8 cellular contexts compared by ENCODE assay signal in genomic region chr22:21937821-21938070, GRCh38. TPM values are rescaled to one million over a fixed set of nuclear protein-coding genes. Genes with fewer than 3 reads are reported as not detected.
DNase-seq lines count a peak whose midpoint lies in the region; ATAC-seq and TF ChIP-seq lines count a peak whose summit lies in the region.

No MANE protein-coding gene starts in this region.

- in situ Hi-C loops in Panc1 (cut with HindIII; ENCODE audit: low pct_unique_long_range_greater_than_20kb, low sequenced_read_pairs), result loop anchor here (25.0 kb wide), 1 partner anchor 125 kb away; no protein-coding TSS in a partner anchor

- TF ChIP-seq CTCF in Panc1 (IDR thresholded peaks at IDR 0.05), result no peak
- TF ChIP-seq CTCF in neutrophil (IDR thresholded peaks at IDR 0.05), result no peak

- H3K36me3 ChIP-seq in BLaER1 treated with 17β-estradiol and CSF1 and Interleukin-3, amounts not matched to agents 10 nM and 100 nM, result peaks cover 16 to 47% (median 32%) of the 10 kb centered on the region in 11 experiments
- no peaks in the 10 kb centered on the region for H3K36me3 ChIP-seq in Panc1 (ENCODE audit: control insufficient read depth, insufficient read depth, low read length)
- peaks cover 5 to 43% of the 10 kb centered on the region in 2 donors for H3K36me3 ChIP-seq in esophagus (ENCODE audit: control insufficient read depth in 2 of 2, insufficient read depth in 2 of 2, low read length in 1 of 2)
- peaks cover 75% of the 10 kb centered on the region for H3K36me3 ChIP-seq in neutrophil

- H3K27me3 ChIP-seq in BLaER1 treated with 17β-estradiol and CSF1 and Interleukin-3, amounts not matched to agents 10 nM and 100 nM, result no peaks in the 10 kb centered on the region
- H3K27me3 ChIP-seq in Panc1 (ENCODE audit: control insufficient read depth, insufficient read depth, low read length) (no peaks in the 10 kb centered on the region), esophagus (ENCODE audit: control insufficient read depth in 1 of 2, insufficient read depth in 2 of 2, low read length in 2 of 2) (no peaks in the 10 kb centered on the region), neutrophil (no peaks in the 10 kb centered on the region)

- peak overlapping the region; percentile 90 to 99 (median 97) for H3K4me2 ChIP-seq in BLaER1 treated with 17β-estradiol and CSF1 and Interleukin-3, amounts not matched to agents 10 nM and 100 nM

- H3K9me3 ChIP-seq in BLaER1 treated with 17β-estradiol and CSF1 and Interleukin-3, amounts not matched to agents 10 nM and 100 nM (replicated peaks in 1 of 11), result no peaks in the 10 kb centered on the region
- H3K9me3 ChIP-seq in Panc1 (ENCODE audit: control insufficient read depth, insufficient read depth, low read depth, low read length), result no peaks in the 10 kb centered on the region
- H3K9me3 ChIP-seq in esophagus (ENCODE audit: control insufficient read depth in 2 of 2, insufficient read depth in 1 of 2, low read depth in 1 of 2, low read length in 1 of 2), result no peaks in the 10 kb centered on the region
- no peaks in the 10 kb centered on the region for H3K9me3 ChIP-seq in neutrophil

- POLR2A ChIA-PET in Panc1 (lab: Charles Lee), result no interaction called here

- H4K20me1 ChIP-seq in BLaER1 treated with 17β-estradiol and CSF1 and Interleukin-3, amounts not matched to agents 10 nM and 100 nM, result peaks cover 0 to 7% (median 0%) of the 10 kb centered on the region in 11 experiments; a peak in 4 of 22 replicates

- ATAC-seq in Panc1 (no peak), HG03354 (IDR thresholded peaks at IDR 0.05; ENCODE audit: poor library complexity, severe bottlenecking, unreplicated experiment) (no peak), GM21619 (IDR thresholded peaks at IDR 0.05; ENCODE audit: unreplicated experiment) (no peak), GM21381 (IDR thresholded peaks at IDR 0.05; ENCODE audit: unreplicated experiment) (no peak)

- CTCF ChIA-PET in Panc1 (lab: Charles Lee), result interaction anchor here (0.5 to 1.4 kb wide), 4 partner anchors 13 to 21 kb away, joined by 3 to 4 read pairs (median 4); partner anchors contain the start of gene PPM1F

- peak overlapping the region in 3 of 10 experiments; percentile 12 to 73 (median 28); a peak in 5 of 20 replicates for H3K4me3 ChIP-seq in BLaER1 treated with 17β-estradiol and CSF1 and Interleukin-3, amounts not matched to agents 10 nM and 100 nM
- H3K4me3 ChIP-seq in Panc1 (ENCODE audit: low read depth in 2 of 2, low read length in 2 of 2) (peak overlapping the region; percentile 53 to 66; a peak in 2 of 4 replicates), esophagus (ENCODE audit: low read depth in 1 of 2, low read length in 2 of 2) (peak overlapping the region; percentile 41 to 58), neutrophil (ENCODE audit: low read depth in 1 of 2, low read length in 1 of 2) (peak overlapping the region; percentile 61 to 72)

- BruUV-seq in Panc1 (replicated peaks; lab: Mats Ljungman, UMichigan), result no TSS peak

- H3K9ac ChIP-seq in BLaER1 treated with 17β-estradiol and CSF1 and Interleukin-3, amounts not matched to agents 10 nM and 100 nM, result peak overlapping the region; percentile 71 to 87 (median 82); a peak in 21 of 22 replicates

- peak overlapping the region; percentile 56 to 95 (median 89); a peak in 21 of 22 replicates for H3K27ac ChIP-seq in BLaER1 treated with 17β-estradiol and CSF1 and Interleukin-3, amounts not matched to agents 10 nM and 100 nM
- H3K27ac ChIP-seq in Panc1 (ENCODE audit: low read length) (peak overlapping the region; percentile 91; the same call in 1 of the 2 replicates), esophagus (ENCODE audit: low read depth in 2 of 2, low read length in 1 of 2) (peak overlapping the region; percentile 98 to 99), neutrophil (peak overlapping the region; percentile 98)

- H3K4me1 ChIP-seq in BLaER1 treated with 17β-estradiol and CSF1 and Interleukin-3, amounts not matched to agents 10 nM and 100 nM, result peaks cover 69 to 84% (median 74%) of the 10 kb centered on the region in 10 experiments
- peaks cover 13% of the 10 kb centered on the region for H3K4me1 ChIP-seq in Panc1 (ENCODE audit: control insufficient read depth, insufficient read depth, low read length)
- peaks cover 5 to 26% of the 10 kb centered on the region in 2 donors for H3K4me1 ChIP-seq in esophagus (ENCODE audit: control insufficient read depth in 2 of 2, insufficient read depth in 2 of 2, low read length in 1 of 2)
- peaks cover 79 to 80% of the 10 kb centered on the region in 2 experiments for H3K4me1 ChIP-seq in neutrophil (ENCODE audit: control insufficient read depth in 1 of 2, insufficient read depth in 1 of 2, low read depth in 1 of 2, low read length in 1 of 2)

- 7 to 8% methylated on average over 8 of the region's 8 CpGs for WGBS in esophagus, 2 donors

- intact Hi-C loops in Panc1 (cut with micrococcal nuclease; ENCODE audit: unreplicated experiment), result loop anchor here (5.0 kb wide), 1 partner anchor 225 kb away; no protein-coding TSS in a partner anchor

- DNase-seq in Panc1 (ENCODE audit: low read depth, low spot score) (no peak), LoVo (ENCODE audit: low spot score) (no peak)

RNA-seq across cellular contexts. Expression of gene PPM1F, which starts 14.9 kb away (rescaled TPM):
- 28.9 TPM for total RNA-seq in Panc1 (2021; ENCODE audit: unreplicated experiment)
- polyA plus RNA-seq in Panc1 (2012; ENCODE audit: insufficient read length), result 27.9 TPM
- polyA plus RNA-seq in esophagus, result 10 to 100 TPM; 14.3 to 15.5 TPM

RNA-seq across cellular contexts. Expression of gene TOP3B, which starts 44.8 kb away (rescaled TPM):
- total RNA-seq in Panc1 (2021; ENCODE audit: unreplicated experiment), result 29.1 TPM
- polyA plus RNA-seq in Panc1 (2012; ENCODE audit: insufficient read length), result 16.8 TPM
- polyA plus RNA-seq in esophagus, result 10 to 100 TPM; 12.3 to 19.1 TPM
